ENCODE assay signal across 8 cellular contexts in the genomic region with DNA sequence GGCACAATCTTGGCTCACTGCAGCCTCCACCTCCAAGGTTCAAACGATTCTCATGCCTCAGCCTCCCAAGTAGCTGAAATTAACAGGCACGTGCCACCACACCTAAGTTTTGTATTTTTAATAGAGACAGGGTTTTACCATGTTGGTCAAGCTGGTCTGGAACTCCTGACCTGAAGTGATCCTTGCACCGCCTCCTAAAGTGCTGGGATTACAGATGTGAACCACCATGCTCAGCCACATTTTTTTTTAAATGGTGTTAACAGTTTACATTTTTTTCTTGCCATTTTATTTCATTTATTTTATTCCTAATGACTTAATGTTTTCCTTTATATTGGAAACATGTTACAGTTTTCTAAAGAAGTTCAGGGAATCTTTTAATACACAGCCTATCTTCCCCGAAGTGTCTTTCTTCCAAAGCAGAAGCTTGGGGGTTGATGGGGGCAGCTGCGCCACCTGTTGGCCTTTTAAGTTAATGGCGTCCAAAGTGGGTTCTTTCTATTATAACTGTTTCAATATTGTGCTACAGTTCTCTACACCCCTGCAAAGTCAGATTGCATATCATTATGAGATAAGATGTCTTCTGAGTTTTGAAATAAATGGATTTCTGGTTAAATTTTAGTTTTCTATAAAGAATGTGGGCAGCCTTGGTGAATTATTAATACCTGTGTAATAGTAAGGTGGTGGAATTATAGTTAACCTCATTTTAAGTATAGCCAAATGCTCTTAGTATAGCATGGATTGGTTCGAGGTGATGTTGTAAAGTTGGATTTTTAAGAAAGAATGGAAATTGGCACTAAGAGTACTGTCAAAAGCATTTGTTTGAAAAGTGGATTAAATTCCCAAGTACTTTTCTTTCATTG. TPM values are rescaled to one million over a fixed set of nuclear protein-coding genes. Genes with fewer than 3 reads are reported as not detected.
DNase-seq lines count a peak whose midpoint lies in the region; ATAC-seq and TF ChIP-seq lines count a peak whose summit lies in the region.

No MANE protein-coding gene starts in this region.

- BruUV-seq in Calu3 (replicated peaks; lab: Mats Ljungman, UMichigan) = no TSS peak

- H3K4me3 Mint-ChIP-seq in Calu3 (ENCODE audit: low read depth, unreplicated experiment) (no peak overlapping the region), type B pancreatic cell (no peak overlapping the region)
- no peak overlapping the region for H3K4me3 Mint-ChIP-seq in activated T-helper 1 cell treated with anti-CD3 and anti-CD28 coated beads, Interleukin-12 subunit alpha, Interleukin-12 subunit beta, Interleukin-2, Interleukin-4 antibody, amounts not matched to agents 30 ng/mL and 10 ng/mL and 1 ng/mL, durations not matched to agents 14 hours and 24 hours and 36 hours

- peaks cover 82% of the 10 kb centered on the region for H3K36me3 Mint-ChIP-seq in Calu3 (ENCODE audit: insufficient read depth, unreplicated experiment)
- peaks cover 50% of the 10 kb centered on the region for H3K36me3 Mint-ChIP-seq in activated T-helper 1 cell treated with anti-CD3 and anti-CD28 coated beads, Interleukin-12 subunit alpha, Interleukin-12 subunit beta, Interleukin-2, Interleukin-4 antibody, amounts not matched to agents 30 ng/mL and 10 ng/mL and 1 ng/mL, durations not matched to agents 14 hours and 24 hours and 36 hours (ENCODE audit: low read depth)
- H3K36me3 Mint-ChIP-seq in type B pancreatic cell = peaks cover 37% of the 10 kb centered on the region

- H3K27me3 Mint-ChIP-seq in Calu3 (ENCODE audit: unreplicated experiment) = no peaks in the 10 kb centered on the region
- H3K27me3 Mint-ChIP-seq in activated T-helper 1 cell treated with anti-CD3 and anti-CD28 coated beads, Interleukin-12 subunit alpha, Interleukin-12 subunit beta, Interleukin-2, Interleukin-4 antibody, amounts not matched to agents 30 ng/mL and 10 ng/mL and 1 ng/mL, durations not matched to agents 14 hours and 24 hours and 36 hours (ENCODE audit: insufficient read depth) = no peaks in the 10 kb centered on the region
- no peaks in the 10 kb centered on the region for H3K27me3 Mint-ChIP-seq in type B pancreatic cell

- H3K27ac ChIP-seq in Peyer's patch = no peak overlapping the region
- no peak overlapping the region for H3K27ac ChIP-seq in neutrophil

- CTCF ChIA-PET in Calu3 (lab: Charles Lee) = interaction anchor here (0.5 to 2.0 kb wide), 9 partner anchors 12 to 230 kb away, joined by 3 to 61 read pairs (median 3); no protein-coding TSS in a partner anchor

- H3K4me3 ChIP-seq in Peyer's patch (no peak overlapping the region), fibroblast of pulmonary artery (replicated peaks; ENCODE audit: low read depth, low read length) (no peak overlapping the region), neutrophil (ENCODE audit: low read depth in 1 of 2, low read length in 1 of 2) (no peak overlapping the region)

- H3K9me3 ChIP-seq in Peyer's patch (no peaks in the 10 kb centered on the region), neutrophil (no peaks in the 10 kb centered on the region)

- H3K9me3 Mint-ChIP-seq in Calu3 (ENCODE audit: low read depth, unreplicated experiment) (no peaks in the 10 kb centered on the region), type B pancreatic cell (no peaks in the 10 kb centered on the region)
- no peaks in the 10 kb centered on the region for H3K9me3 Mint-ChIP-seq in activated T-helper 1 cell treated with anti-CD3 and anti-CD28 coated beads, Interleukin-12 subunit alpha, Interleukin-12 subunit beta, Interleukin-2, Interleukin-4 antibody, amounts not matched to agents 30 ng/mL and 10 ng/mL and 1 ng/mL, durations not matched to agents 14 hours and 24 hours and 36 hours

- H3K27me3 ChIP-seq in Peyer's patch (no peaks in the 10 kb centered on the region), neutrophil (no peaks in the 10 kb centered on the region)

- H3K4me1 Mint-ChIP-seq in Calu3 (ENCODE audit: low read depth, unreplicated experiment) (no peaks in the 10 kb centered on the region), type B pancreatic cell (ENCODE audit: unreplicated experiment) (peaks cover 9% of the 10 kb centered on the region)
- peaks cover 13% of the 10 kb centered on the region for H3K4me1 Mint-ChIP-seq in activated T-helper 1 cell treated with anti-CD3 and anti-CD28 coated beads, Interleukin-12 subunit alpha, Interleukin-12 subunit beta, Interleukin-2, Interleukin-4 antibody, amounts not matched to agents 30 ng/mL and 10 ng/mL and 1 ng/mL, durations not matched to agents 14 hours and 24 hours and 36 hours (ENCODE audit: low read depth)

- intact Hi-C loops in Calu3 (cut with micrococcal nuclease; ENCODE audit: unreplicated experiment) = loop anchor here (1.0 kb wide), 3 partner anchors 17 to 127 kb away; no protein-coding TSS in a partner anchor
- intact Hi-C loops in activated T-helper 1 cell treated with anti-CD3 and anti-CD28 coated beads, Interleukin-12 subunit alpha, Interleukin-12 subunit beta, Interleukin-2, Interleukin-4 antibody, amounts not matched to agents 30 ng/mL and 10 ng/mL and 1 ng/mL, durations not matched to agents 14 hours and 24 hours and 36 hours (cut with micrococcal nuclease) = loop anchor here (1.0 kb wide), 4 partner anchors 47 to 127 kb away; partner anchors contain the start of gene TOP1

- H3K36me3 ChIP-seq in Peyer's patch (peaks cover 0 to 78% (median 0%) of the 10 kb centered on the region in 3 donors), neutrophil (peaks cover 89% of the 10 kb centered on the region)

- ATAC-seq in HG03460 (IDR thresholded peaks at IDR 0.05; ENCODE audit: unreplicated experiment) = no peak

- no peak for TF ChIP-seq POLR2A in Peyer's patch (IDR thresholded peaks at IDR 0.05)

- DNase-seq in Calu3 (peak; percentile 57), HuH-7 (ENCODE audit: low spot score) (peak; percentile 49), Peyer's patch (peak; percentile 37 to 84 (median 61)), fibroblast of pulmonary artery (ENCODE audit: low read depth) (peak; percentile 76), type B pancreatic cell (ENCODE audit: extremely low spot score, unreplicated experiment) (no peak)
- DNase-seq in activated T-helper 1 cell treated with anti-CD3 and anti-CD28 coated beads, Interleukin-12 subunit alpha, Interleukin-12 subunit beta, Interleukin-2, Interleukin-4 antibody, amounts not matched to agents 30 ng/mL and 10 ng/mL and 1 ng/mL, durations not matched to agents 14 hours and 24 hours and 36 hours (ENCODE audit: low spot score) = peak; percentile 34

- H3K4me1 ChIP-seq in Peyer's patch = no peaks in the 10 kb centered on the region
- peaks cover 7 to 12% of the 10 kb centered on the region in 2 experiments for H3K4me1 ChIP-seq in neutrophil (ENCODE audit: control insufficient read depth in 1 of 2, insufficient read depth in 1 of 2, low read depth in 1 of 2, low read length in 1 of 2)

- H3K27ac Mint-ChIP-seq in Calu3 (ENCODE audit: unreplicated experiment) = no peak overlapping the region
- H3K27ac Mint-ChIP-seq in activated T-helper 1 cell treated with anti-CD3 and anti-CD28 coated beads, Interleukin-12 subunit alpha, Interleukin-12 subunit beta, Interleukin-2, Interleukin-4 antibody, amounts not matched to agents 30 ng/mL and 10 ng/mL and 1 ng/mL, durations not matched to agents 14 hours and 24 hours and 36 hours = no peak overlapping the region
- H3K27ac Mint-ChIP-seq in type B pancreatic cell = peak overlapping the region; percentile 17

- TF ChIP-seq CTCF in Calu3 (IDR thresholded peaks at IDR 0.05; ENCODE audit: unreplicated experiment) (peak; percentile 89), Peyer's patch (IDR thresholded peaks at IDR 0.05) (peak; percentile 59 to 90 (median 84)), fibroblast of pulmonary artery (IDR thresholded peaks at IDR 0.05; ENCODE audit: low read length, missing control alignments) (peak; percentile 84), neutrophil (IDR thresholded peaks at IDR 0.05) (peak; percentile 72), type B pancreatic cell (conservative IDR thresholded peaks at IDR 0.05) (peak; percentile 95)

RNA-seq across cellular contexts. Expression of gene PLCG1, which starts 42.0 kb away (rescaled TPM):
- total RNA-seq in Calu3 (2022) (91.1 and 127 TPM in 2 replicates), Peyer's patch (100 to 1,000 TPM in 3 of 4 donors, 10 to 100 TPM in 1; 93.0 to 357 (median 191) TPM), type B pancreatic cell (ENCODE audit: low replicate concordance) (78.9 and 241 TPM in 2 replicates)
- total RNA-seq in activated T-helper 1 cell treated with anti-CD3 and anti-CD28 coated beads, Interleukin-12 subunit alpha, Interleukin-12 subunit beta, Interleukin-2, Interleukin-4 antibody, amounts not matched to agents 30 ng/mL and 10 ng/mL and 1 ng/mL, durations not matched to agents 14 hours and 24 hours and 36 hours = 203 and 205 TPM in 2 replicates
